Comparison of ENCODE assay signal across 19 cellular contexts in the genomic region with DNA sequence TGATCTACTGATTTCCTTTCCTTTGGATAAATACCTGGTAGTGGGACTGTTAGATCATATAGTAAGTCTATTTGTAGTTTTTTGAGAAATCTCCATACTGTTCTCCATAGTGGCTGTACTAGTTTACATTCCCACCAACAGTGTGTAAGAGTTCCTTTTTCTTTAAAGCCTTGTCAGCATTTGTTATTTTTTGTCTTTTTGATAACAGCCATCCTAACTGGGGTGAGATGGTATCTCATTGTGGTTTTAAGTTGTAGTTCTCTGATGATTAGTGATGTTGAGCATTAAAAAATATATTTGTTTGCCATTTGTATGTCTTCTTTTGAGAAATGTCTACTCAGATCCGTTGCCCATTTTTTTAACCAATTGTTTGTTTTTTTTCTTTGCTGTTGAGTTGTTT. TPM values are rescaled to one million over a fixed set of nuclear protein-coding genes. Genes with fewer than 3 reads are reported as not detected.
DNase-seq lines count a peak whose midpoint lies in the region; ATAC-seq, FAIRE-seq and TF ChIP-seq lines count a peak whose summit lies in the region.
"Had no signal": no experiment of that assay in that cellular context is flagged by ENCODE, and none has a peak within 500 bp of the region (broad histone marks: within the 10 kb centered on the region; RNA-seq: fewer than 3 reads in every experiment).

No MANE protein-coding gene starts in this region.

- H3K9me3 ChIP-seq in CD4-positive, alpha-beta T cell (ENCODE audit: control insufficient read depth, low read length): peaks cover 11% of the 10 kb centered on the region
- H3K9me3 ChIP-seq in T-helper 17 cell (ENCODE audit: control insufficient read depth, low read length, poor library complexity, severe bottlenecking): no peaks in the 10 kb centered on the region
- H3K9me3 ChIP-seq in endothelial cell of umbilical vein (replicated peaks; ENCODE audit: control insufficient read depth, insufficient read depth, low read length): no peaks in the 10 kb centered on the region
- peaks cover 3% of the 10 kb centered on the region for H3K9me3 ChIP-seq in WERI-Rb-1 (ENCODE audit: severe bottlenecking)
- H3K9me3 ChIP-seq: HAP-1, SJSA1 had no signal

- H3K4me3 ChIP-seq in HL-60 (replicated peaks; ENCODE audit: insufficient read depth, low read length) (no peak overlapping the region), endothelial cell of umbilical vein (replicated peaks in 1 of 3; ENCODE audit: insufficient read depth in 1 of 3, low read depth in 1 of 3, low read length in 3 of 3) (no peak overlapping the region), WERI-Rb-1 (ENCODE audit: low read depth, low read length) (no peak overlapping the region)
- H3K4me3 ChIP-seq: BLaER1, GM23338, HAP-1, SJSA1 had no signal

- H3K4me1 ChIP-seq in endothelial cell of umbilical vein (ENCODE audit: control insufficient read depth, extremely low read depth, insufficient read depth, low read length): no peaks in the 10 kb centered on the region
- H3K4me1 ChIP-seq: HAP-1, SJSA1 had no signal

- intact Hi-C loops in CD4-positive, alpha-beta T cell (cut with DNase I, micrococcal nuclease): no loop called here
- intact Hi-C loops in endothelial cell of umbilical vein (cut with micrococcal nuclease): no loop called here

- H4K20me1 ChIP-seq in endothelial cell of umbilical vein (replicated peaks; ENCODE audit: control insufficient read depth, extremely low read depth, insufficient read depth, low read length): no peaks in the 10 kb centered on the region
- H4K20me1 ChIP-seq: BLaER1 had no signal

- no peak overlapping the region for H2AFZ ChIP-seq in endothelial cell of umbilical vein (ENCODE audit: low read depth, low read length)
- H2AFZ ChIP-seq: GM23338 had no signal

- POLR2A ChIA-PET in CD4-positive, alpha-beta T cell (lab: Charles Lee): no interaction called here
- POLR2A ChIA-PET in endothelial cell of umbilical vein (lab: Charles Lee): no interaction called here

- peak; percentile 15 for FAIRE-seq in endothelial cell of umbilical vein (lab: Jason Lieb, UNC)

- H3K36me3 Mint-ChIP-seq in CD4-positive, alpha-beta T cell (ENCODE audit: low read depth): peaks cover 30% of the 10 kb centered on the region
- no peaks in the 10 kb centered on the region for H3K36me3 Mint-ChIP-seq in T-helper 17 cell (ENCODE audit: low read depth)

- H3K9me3 Mint-ChIP-seq in CD4-positive, alpha-beta T cell: peaks cover 14% of the 10 kb centered on the region

- H3K27ac Mint-ChIP-seq in CD4-positive, alpha-beta T cell: peak overlapping the region; percentile 50
- no peak overlapping the region for H3K27ac Mint-ChIP-seq in T-helper 17 cell
- H3K27ac Mint-ChIP-seq: GM23338 had no signal

- no peak overlapping the region for H3K4me2 ChIP-seq in endothelial cell of umbilical vein (ENCODE audit: insufficient read depth, low read length)
- H3K4me2 ChIP-seq: BLaER1, GM23338 had no signal

- DNase-seq in CD4-positive, alpha-beta T cell: no peak
- DNase-seq in HL-60 (ENCODE audit: low read depth in 1 of 2, low spot score in 1 of 2): no peak
- DNase-seq in T-helper 17 cell: no peak
- no peak for DNase-seq in endothelial cell of umbilical vein (ENCODE audit: low read depth, low spot score)
- no peak for DNase-seq in WERI-Rb-1
- no peak for DNase-seq in mucosa of gallbladder (ENCODE audit: low spot score)
- DNase-seq in COR-L47 (lab: John Stamatoyannopoulos, UW): no peak
- no peak for DNase-seq in iPS-NIHi7 (ENCODE audit: extremely low spot score)
- DNase-seq: ACHN, KG1, NCI-H1105, NCI-H146, NCI-H2029 treated with DMSO at 0.1 percent for 48 hours, NCI-H524 treated with DMSO at 0.1 percent for 48 hours had no signal

- CTCF ChIA-PET in CD4-positive, alpha-beta T cell (lab: Charles Lee): no interaction called here
- CTCF ChIA-PET in endothelial cell of umbilical vein (lab: Charles Lee): no interaction called here

- H3K27me3 ChIP-seq in CD4-positive, alpha-beta T cell (ENCODE audit: control insufficient read depth, insufficient read depth, low read length): no peaks in the 10 kb centered on the region
- H3K27me3 ChIP-seq in HL-60 (ENCODE audit: insufficient read depth, poor library complexity, severe bottlenecking) (no peaks in the 10 kb centered on the region), endothelial cell of umbilical vein (ENCODE audit: control insufficient read depth in 2 of 2, insufficient read depth in 2 of 2, low read length in 2 of 2) (no peaks in the 10 kb centered on the region), WERI-Rb-1 (ENCODE audit: insufficient read depth, low read depth, severe bottlenecking) (no peaks in the 10 kb centered on the region)
- H3K27me3 ChIP-seq: BLaER1, SJSA1 had no signal

- peaks cover 40% of the 10 kb centered on the region for H3K4me1 Mint-ChIP-seq in CD4-positive, alpha-beta T cell (ENCODE audit: low read depth)
- peaks cover 28% of the 10 kb centered on the region for H3K4me1 Mint-ChIP-seq in T-helper 17 cell

- H3K9ac ChIP-seq in endothelial cell of umbilical vein (replicated peaks; ENCODE audit: extremely low read depth, insufficient read depth, low read length): no peak overlapping the region
- H3K9ac ChIP-seq: BLaER1 had no signal

- peak overlapping the region; percentile 43 for H3K4me3 Mint-ChIP-seq in CD4-positive, alpha-beta T cell
- no peak overlapping the region for H3K4me3 Mint-ChIP-seq in T-helper 17 cell
- H3K4me3 Mint-ChIP-seq: GM23338 had no signal

- H3K36me3 ChIP-seq in endothelial cell of umbilical vein (ENCODE audit: control insufficient read depth in 2 of 2, extremely low read depth in 1 of 2, insufficient read depth in 2 of 2, low read length in 2 of 2): no peaks in the 10 kb centered on the region
- H3K36me3 ChIP-seq in WERI-Rb-1: no peaks in the 10 kb centered on the region
- H3K36me3 ChIP-seq: BLaER1, SJSA1 had no signal

- dilution Hi-C loops in endothelial cell of umbilical vein (cut with MboI; ENCODE audit: extremely low pct_ligation_motif_present, low sequenced_read_pairs): no loop called here

- H3K27me3 Mint-ChIP-seq in CD4-positive, alpha-beta T cell: no peaks in the 10 kb centered on the region
- H3K27me3 Mint-ChIP-seq in T-helper 17 cell: no peaks in the 10 kb centered on the region

- no peaks in the 10 kb centered on the region for H3K9me1 ChIP-seq in endothelial cell of umbilical vein (replicated peaks; ENCODE audit: control insufficient read depth, extremely low read depth, insufficient read depth, low read length)

- H3K79me2 ChIP-seq in endothelial cell of umbilical vein (ENCODE audit: control insufficient read depth, insufficient read depth, low read length): no peaks in the 10 kb centered on the region

- ATAC-seq in CD4-positive, alpha-beta T cell (ENCODE audit: poor library complexity): no peak
- ATAC-seq in T-helper 17 cell: peak; percentile 32
- ATAC-seq: GM23338, Right ventricle myocardium inferior had no signal

- TF ChIP-seq CTCF in CD4-positive, alpha-beta T cell (IDR thresholded peaks at IDR 0.05): no peak
- no peak for TF ChIP-seq CTCF in HL-60 (IDR thresholded peaks at IDR 0.05; ENCODE audit: insufficient read depth, low read length)
- no peak for TF ChIP-seq CTCF in endothelial cell of umbilical vein (IDR thresholded peaks at IDR 0.05; ENCODE audit: extremely low read depth in 1 of 2, insufficient read depth in 1 of 2, low read depth in 1 of 2, low read length in 2 of 2)
- TF ChIP-seq CTCF in WERI-Rb-1 (IDR thresholded peaks at IDR 0.05; ENCODE audit: low read depth, low read length): no peak

- no peak for TF ChIP-seq POLR2A in endothelial cell of umbilical vein (IDR thresholded peaks at IDR 0.05; ENCODE audit: low read depth, low read length)

- H3K27ac ChIP-seq in CD4-positive, alpha-beta T cell (ENCODE audit: low read depth, low read length): no peak overlapping the region
- H3K27ac ChIP-seq in HL-60 (replicated peaks) (0 out of 2 replicates have a peak overlapping the region, but pooled peaks have one; percentile 2), endothelial cell of umbilical vein (ENCODE audit: insufficient read depth, low read depth, low read length) (no peak overlapping the region), WERI-Rb-1 (no peak overlapping the region)
- H3K27ac ChIP-seq: BLaER1, SJSA1 had no signal

- no TSS peak for BruUV-seq in endothelial cell of umbilical vein (replicated peaks; lab: Mats Ljungman, UMichigan)

TF ChIP-seq in endothelial cell of umbilical vein, 7 proteins besides CTCF, POLR2A, EP300 and RAD21:
- no peak for TF ChIP-seq GATA2 (IDR thresholded peaks at IDR 0.05; ENCODE audit: insufficient read depth, insufficient read length, low read depth, low read length)
- TF ChIP-seq MAX (IDR thresholded peaks at IDR 0.05; ENCODE audit: insufficient read depth, insufficient read length): no peak
- TF ChIP-seq FOS (IDR thresholded peaks at IDR 0.05; ENCODE audit: borderline replicate concordance, insufficient read depth, low read length): no peak
- no peak for TF ChIP-seq POLR2AphosphoS5 (IDR thresholded peaks at IDR 0.05; ENCODE audit: insufficient read depth, low read depth, low read length)
- no peak for TF ChIP-seq EZH2 (IDR thresholded peaks at IDR 0.05; ENCODE audit: borderline replicate concordance, low read depth, low read length, severe bottlenecking)
- no peak for TF ChIP-seq MYC (IDR thresholded peaks at IDR 0.05; ENCODE audit: low read depth, low read length)
- no peak for TF ChIP-seq JUN (IDR thresholded peaks at IDR 0.05; ENCODE audit: borderline replicate concordance, insufficient read depth, insufficient read length, low read depth)

RNA-seq across cellular contexts. Expression of gene EPG5, which starts 33.9 kb away (rescaled TPM):
- 10 to 100 TPM; 25.3 to 26.9 TPM for total RNA-seq in CD4-positive, alpha-beta T cell
- 10 to 100 TPM; 46.6 to 76.5 TPM for total RNA-seq in T-helper 17 cell
- total RNA-seq in endothelial cell of umbilical vein: 20.6 and 25.6 TPM in 2 replicates
- polyA plus RNA-seq in endothelial cell of umbilical vein: 16.7 and 16.8 TPM in 2 replicates
- 9.0 and 9.2 TPM in 2 replicates for polyA plus RNA-seq in endothelial cell of umbilical vein (2011; cell fraction: cytosol; rRNA removed)
- 39.5 and 45.0 TPM in 2 replicates for polyA plus RNA-seq in endothelial cell of umbilical vein (2011; cell fraction: nucleus; rRNA removed)
- polyA plus RNA-seq in endothelial cell of umbilical vein (2012): 10.6 and 14.0 TPM in 2 replicates
- polyA minus RNA-seq in endothelial cell of umbilical vein: 76.7 and 95.1 TPM in 2 replicates
- 17.3 TPM for polyA minus RNA-seq in endothelial cell of umbilical vein (2011; cell fraction: cytosol; rRNA and poly(A)+ RNA removed)
- 63.8 and 96.3 TPM in 2 replicates for polyA minus RNA-seq in endothelial cell of umbilical vein (2011; cell fraction: nucleus; rRNA and poly(A)+ RNA removed)
- 25.7 TPM for total RNA-seq in mucosa of gallbladder
